18 cellular contexts compared by ENCODE assay signal in the genomic region with DNA sequence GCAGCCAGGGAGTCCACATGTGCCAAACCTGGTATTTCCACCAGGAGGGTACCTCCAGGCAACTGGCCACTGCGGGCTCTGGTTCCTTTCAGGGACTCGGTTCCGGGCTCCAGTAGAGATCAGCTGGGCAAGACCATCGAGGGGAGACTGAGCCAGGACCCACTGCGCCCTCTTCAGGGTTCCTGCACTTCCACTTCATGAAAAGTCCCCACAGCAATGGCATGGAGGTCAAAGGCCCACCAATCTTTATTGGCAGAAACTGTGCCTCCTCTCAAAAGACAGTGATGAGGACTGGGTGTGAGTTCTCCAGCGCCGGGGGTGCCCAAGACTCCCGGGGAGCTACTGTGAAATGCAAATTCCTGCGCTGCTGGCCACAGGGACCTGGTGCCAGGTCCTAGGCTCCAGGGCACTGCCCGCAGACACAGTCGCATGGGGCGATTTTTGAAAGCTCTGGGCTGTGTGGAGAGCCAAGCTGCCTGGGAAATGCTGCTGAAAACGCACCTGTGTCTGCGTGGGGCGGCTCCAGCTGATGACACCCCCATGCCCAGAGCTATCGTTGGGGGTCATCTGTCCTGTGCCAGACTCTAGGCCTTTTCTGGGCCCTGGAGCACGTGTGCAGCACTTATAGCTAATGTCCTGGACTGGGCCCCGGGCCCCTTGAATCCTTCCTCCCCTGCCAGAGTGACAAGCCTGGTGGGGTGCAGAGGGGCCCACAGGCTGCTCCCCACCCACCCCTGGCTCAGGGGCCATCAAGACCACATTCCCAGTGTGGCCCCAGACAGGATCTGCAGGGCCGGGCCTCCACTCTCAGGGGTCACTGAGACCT.
"Had no signal": no experiment of that assay in that cellular context is flagged by ENCODE, and none has a peak within 500 bp of the region (broad histone marks: within the 10 kb centered on the region; RNA-seq: fewer than 3 reads in every experiment).

No MANE protein-coding gene starts in this region.

- ATAC-seq: activated T-helper 17 cell treated with anti-CD3 and anti-CD28 coated beads, Interleukin-2, amount 50 U/mL, for 72 hours; gastroesophageal sphincter; left lobe of liver; natural killer cell treated with Interleukin-12 subunit alpha and Interleukin-12 subunit beta and Interleukin-15 and Interleukin-18, amount 100 ng/mL, for 72 hours had no signal

- H3K9me3 ChIP-seq: gastroesophageal sphincter, thoracic aorta, vagina had no signal

- H3K36me3 ChIP-seq: gastroesophageal sphincter, thoracic aorta, vagina had no signal

- DNase-seq: activated CD4-positive, alpha-beta T cell treated with anti-CD3 and anti-CD28 coated beads for 1 hour; activated CD8-positive, alpha-beta memory T cell treated with anti-CD3 and anti-CD28 coated beads for 24 hours; activated CD8-positive, alpha-beta memory T cell treated with anti-CD3 and anti-CD28 coated beads, Interleukin-2, amount 50 U/mL, for 4 hours; activated naive CD8-positive, alpha-beta T cell treated with anti-CD3 and anti-CD28 coated beads for 36 hours; activated T-cell treated with anti-CD3 and anti-CD28 coated beads, Interleukin-2, amount 50 U/mL, for 24 hours; amniotic stem cell; midbrain; nucleus accumbens; stimulated activated CD4-positive, alpha-beta T cell treated with anti-CD3 and anti-CD28 coated beads, Interleukin-4, amount 100 ng/mL, for 24 hours; stimulated activated naive CD4-positive, alpha-beta T cell treated with Interleukin-2 at 50 U/mL for 16 hours; T-helper 1 cell had no signal

- H3K4me1 ChIP-seq: gastroesophageal sphincter, vagina had no signal

- H3K4me3 ChIP-seq: gastroesophageal sphincter, thoracic aorta, vagina had no signal

- H3K27me3 ChIP-seq: vagina had no signal

- H3K27ac ChIP-seq: epithelial cell of prostate, gastroesophageal sphincter, thoracic aorta, vagina had no signal
